In genomic region chr21:43766734-43767497, GRCh38 we compare ENCODE assay signal across 1 cellular context.
TF ChIP-seq lines count a peak whose summit lies in the region.

No MANE protein-coding gene starts in this region.

TF ChIP-seq in SK-N-SH, 30 proteins besides CTCF, POLR2A, EP300 and RAD21 (continued from another document):
- TF ChIP-seq JUND (IDR thresholded peaks at IDR 0.05) = no peak
